ENCODE assay signal across 18 cellular contexts in genomic region chr1:59502009-59502691, GRCh38.
DNase-seq lines count a peak whose midpoint lies in the region; TF ChIP-seq lines count a peak whose summit lies in the region.
"Had no signal": no experiment of that assay in that cellular context is flagged by ENCODE, and none has a peak within 500 bp of the region (broad histone marks: within the 10 kb centered on the region; RNA-seq: fewer than 3 reads in every experiment).

No MANE protein-coding gene starts in this region.

- H3K27me3 ChIP-seq in neutrophil (no peaks in the 10 kb centered on the region), H7 (ENCODE audit: control insufficient read depth, insufficient read depth, low read length) (no peaks in the 10 kb centered on the region)

- peak overlapping the region; percentile 9 for H3K27ac ChIP-seq in neutrophil
- H3K27ac ChIP-seq: C4-2B, parathyroid adenoma, SK-N-MC, skin epidermis had no signal

- no peak overlapping the region for H3K4me3 ChIP-seq in neutrophil (ENCODE audit: low read depth in 1 of 2, low read length in 1 of 2)
- no peak overlapping the region for H3K4me3 ChIP-seq in H7 (ENCODE audit: insufficient read depth, low read depth, low read length)
- H3K4me3 ChIP-seq: SK-N-MC, skin epidermis had no signal

- H3K9me3 ChIP-seq in neutrophil = no peaks in the 10 kb centered on the region

- in situ Hi-C loops in G401 (cut with HindIII; ENCODE audit: low sequenced_read_pairs) = no loop called here

- DNase-seq in G401 (ENCODE audit: low spot score) = peak; percentile 28
- DNase-seq in NCI-H2227 treated with DMSO at 0.1 percent for 48 hours (lab: John Stamatoyannopoulos, UW) = peak; percentile 45
- DNase-seq in cerebellar cortex (ENCODE audit: low spot score) = peak; percentile 19
- DNase-seq in AG08395 (ENCODE audit: low spot score) = no peak
- DNase-seq in H7 = no peak
- DNase-seq in AG20443 (ENCODE audit: low spot score) = no peak
- DNase-seq: activated CD4-positive, alpha-beta T cell treated with anti-CD3 and anti-CD28 coated beads, Interleukin-2, amount 10 ng/mL, durations not matched to agents 7 days and 5 days; activated naive CD4-positive, alpha-beta T cell treated with anti-CD3 and anti-CD28 coated beads, Interleukin-2, amount 10 ng/mL, durations not matched to agents 7 days and 5 days; DMS79; effector CD4-positive, alpha-beta T cell; left ventricle myocardium superior; NCI-H1105; NCI-H446 treated with DMSO at 0.1 percent for 48 hours had no signal

- peaks cover 48 to 63% of the 10 kb centered on the region in 2 experiments for H3K4me1 ChIP-seq in neutrophil (ENCODE audit: control insufficient read depth in 1 of 2, insufficient read depth in 1 of 2, low read depth in 1 of 2, low read length in 1 of 2)
- H3K4me1 ChIP-seq: parathyroid adenoma had no signal

- H3K36me3 ChIP-seq in neutrophil = no peaks in the 10 kb centered on the region
- no peaks in the 10 kb centered on the region for H3K36me3 ChIP-seq in H7 (replicated peaks; ENCODE audit: control insufficient read depth, insufficient read depth, low read length)

- TF ChIP-seq CTCF in neutrophil (IDR thresholded peaks at IDR 0.05) = no peak

Comparison
In these comparisons a context has a peak if more than half of its experiments do, and no peak if none do; other contexts are left out.
1. DNase-seq: peak in G401 (single experiment), NCI-H2227 treated with DMSO at 0.1 percent for 48 hours (single experiment) and cerebellar cortex (single experiment); none in AG08395 (single experiment), H7 (single experiment) and AG20443 (single experiment).